Comparison of ENCODE assay signal across 18 cellular contexts in the genomic region with DNA sequence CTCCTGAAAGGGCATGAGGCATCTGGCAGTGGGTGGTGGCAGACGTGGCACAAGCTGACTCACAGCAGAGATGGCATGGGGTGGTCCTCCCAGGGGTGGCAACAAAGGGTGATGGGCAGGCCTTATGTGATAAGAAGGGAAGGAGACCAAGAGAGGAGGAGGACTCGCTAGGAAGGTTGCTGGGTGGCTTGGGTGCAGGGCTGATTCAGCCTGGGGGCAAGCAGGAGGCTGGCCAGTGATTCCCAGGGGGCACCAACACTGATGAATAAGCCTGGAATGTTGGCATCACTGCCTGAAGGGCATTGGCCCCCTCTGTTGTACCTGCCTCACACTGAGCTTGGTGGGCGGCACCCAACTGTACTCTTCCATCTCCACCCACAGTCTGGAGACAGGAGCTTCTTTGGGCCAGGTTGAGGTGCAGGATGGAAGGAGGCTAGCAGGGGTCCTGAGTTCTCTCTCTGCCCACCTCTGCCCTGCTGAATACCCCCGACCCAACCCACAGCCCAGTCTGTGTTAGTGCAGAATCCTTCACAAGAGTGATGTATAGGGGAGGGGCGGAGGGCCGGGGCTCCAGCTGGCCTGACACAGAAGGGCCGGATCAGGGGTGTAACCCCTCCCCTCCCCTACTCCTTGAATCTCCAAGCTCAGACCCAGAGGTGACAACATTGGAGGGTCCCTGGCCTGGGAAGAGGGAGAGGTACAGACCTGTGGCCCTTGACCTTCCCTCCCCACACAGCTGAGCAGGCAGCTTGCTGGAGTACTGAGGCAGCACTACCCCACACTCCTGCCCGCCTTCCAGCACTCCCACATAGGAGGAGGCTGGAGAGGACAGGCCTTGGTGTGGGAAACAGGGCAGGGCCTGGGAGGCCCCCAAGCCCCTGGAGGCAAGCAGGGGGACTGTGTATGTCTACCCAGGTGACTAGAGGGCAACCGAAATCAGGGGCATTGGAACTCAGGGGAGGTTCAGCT. TPM values are rescaled to one million over a fixed set of nuclear protein-coding genes. Genes with fewer than 3 reads are reported as not detected.
DNase-seq lines count a peak whose midpoint lies in the region; ATAC-seq and TF ChIP-seq lines count a peak whose summit lies in the region.
"Had no signal": no experiment of that assay in that cellular context is flagged by ENCODE, and none has a peak within 500 bp of the region (broad histone marks: within the 10 kb centered on the region; RNA-seq: fewer than 3 reads in every experiment).

No MANE protein-coding gene starts in this region.

- CTCF ChIA-PET in MCF 10A (lab: Yijun Ruan, JAX) = interaction anchor here (0.6 to 2.5 kb wide), 6 partner anchors 9 to 183 kb away, joined by 3 to 10 read pairs (median 6); no protein-coding TSS in a partner anchor
- CTCF ChIA-PET in mammary epithelial cell (lab: Charles Lee; ENCODE audit: low non-redundant PET) = no interaction called here

- DNase-seq in MCF 10A (ENCODE audit: unreplicated experiment) (peak; percentile 69), mammary epithelial cell (no peak), breast epithelium (ENCODE audit: low spot score in 2 of 2) (no peak), type B pancreatic cell (ENCODE audit: extremely low spot score, unreplicated experiment) (no peak), NK-92 (lab: John Stamatoyannopoulos, UW; ENCODE audit: unreplicated experiment) (no peak), HPDE6-E6E7 (ENCODE audit: extremely low spot score) (no peak)
- DNase-seq: effector CD4-positive, alpha-beta T cell; head of caudate nucleus; IMR-90; NCI-H1930; NCI-H510A; Right ventricle myocardium superior; stimulated activated naive CD4-positive, alpha-beta T cell; upper lobe of left lung had no signal

- 25% methylated on average over 6 of the region's 9 CpGs for WGBS in mammary epithelial cell (ENCODE audit: low coverage, missing lambda C conversion rate)

- TF ChIP-seq CTCF in MCF 10A (IDR thresholded peaks at IDR 0.05; ENCODE audit: unreplicated experiment) = no peak
- no peak for TF ChIP-seq CTCF in mammary epithelial cell (conservative IDR thresholded peaks at IDR 0.05 in 1 of 2, IDR thresholded peaks at IDR 0.05 in 1 of 2; ENCODE audit: extremely low read depth in 1 of 2, insufficient read depth in 1 of 2, low read depth in 1 of 2, low read length in 2 of 2)
- TF ChIP-seq CTCF in breast epithelium (IDR thresholded peaks at IDR 0.05) = no peak
- no peak for TF ChIP-seq CTCF in nephron (IDR thresholded peaks at IDR 0.05; ENCODE audit: unreplicated experiment in 3 of 3)
- no peak for TF ChIP-seq CTCF in type B pancreatic cell (conservative IDR thresholded peaks at IDR 0.05)

- in situ Hi-C loops in mammary epithelial cell (cut with MboI; ENCODE audit: low sequenced_read_pairs in 2 of 2) = no loop called here

- BruUV-seq in MCF 10A (replicated peaks; lab: Mats Ljungman, UMichigan) (no TSS peak), mammary epithelial cell (replicated peaks; lab: Mats Ljungman, UMichigan) (no TSS peak)

- H3K9ac ChIP-seq in mammary epithelial cell (ENCODE audit: insufficient read depth, low read length) = no peak overlapping the region

- peaks cover 30% of the 10 kb centered on the region for H3K27me3 Mint-ChIP-seq in MCF 10A (ENCODE audit: insufficient read depth, unreplicated experiment)
- H3K27me3 Mint-ChIP-seq in nephron (ENCODE audit: low read depth) = peaks cover 58% of the 10 kb centered on the region
- peaks cover 70% of the 10 kb centered on the region for H3K27me3 Mint-ChIP-seq in type B pancreatic cell

- H3K79me2 ChIP-seq in mammary epithelial cell (ENCODE audit: insufficient read depth, low read length) = no peaks in the 10 kb centered on the region

- no peaks in the 10 kb centered on the region for H3K36me3 Mint-ChIP-seq in MCF 10A (ENCODE audit: insufficient read depth, unreplicated experiment)
- H3K36me3 Mint-ChIP-seq in nephron (ENCODE audit: low read depth) = no peaks in the 10 kb centered on the region
- no peaks in the 10 kb centered on the region for H3K36me3 Mint-ChIP-seq in type B pancreatic cell

- H3K9me3 Mint-ChIP-seq in MCF 10A (ENCODE audit: unreplicated experiment) = no peaks in the 10 kb centered on the region
- no peaks in the 10 kb centered on the region for H3K9me3 Mint-ChIP-seq in nephron
- H3K9me3 Mint-ChIP-seq in type B pancreatic cell = no peaks in the 10 kb centered on the region

- POLR2A ChIA-PET in MCF 10A (lab: Yijun Ruan, JAX) = interaction anchor here (1.0 to 1.9 kb wide), 2 partner anchors 10 to 23 kb away, joined by 4 to 8 read pairs; a partner anchor contains a TSS

- no peak overlapping the region for H3K4me2 ChIP-seq in mammary epithelial cell (ENCODE audit: insufficient read depth, low read depth, low read length)

- no peaks in the 10 kb centered on the region for H4K20me1 ChIP-seq in mammary epithelial cell (ENCODE audit: insufficient read depth, low read length)

- no peak overlapping the region for H3K4me3 ChIP-seq in mammary epithelial cell (replicated peaks in 1 of 3; ENCODE audit: insufficient read depth in 1 of 3, low read depth in 2 of 3, low read length in 3 of 3)
- H3K4me3 ChIP-seq in breast epithelium = peak overlapping the region in 2 of 3 donors; percentile 75 to 87
- H3K4me3 ChIP-seq: upper lobe of left lung had no signal

- dilution Hi-C loops in mammary epithelial cell (cut with HindIII; ENCODE audit: low sequenced_read_pairs) = no loop called here

- H3K36me3 ChIP-seq in mammary epithelial cell (ENCODE audit: insufficient read depth, low read length) = no peaks in the 10 kb centered on the region
- no peaks in the 10 kb centered on the region for H3K36me3 ChIP-seq in breast epithelium
- H3K36me3 ChIP-seq: upper lobe of left lung had no signal

- no peak for ATAC-seq in HG03457 (IDR thresholded peaks at IDR 0.05; ENCODE audit: unreplicated experiment)

- H3K4me1 ChIP-seq in mammary epithelial cell (ENCODE audit: insufficient read depth, low read length) (peaks cover 13% of the 10 kb centered on the region), breast epithelium (peaks cover 6% of the 10 kb centered on the region in 2 donors)

- intact Hi-C loops in MCF 10A (cut with micrococcal nuclease) (no loop called here), mammary epithelial cell (cut with micrococcal nuclease) (no loop called here), breast epithelium (cut with DNase I; ENCODE audit: low total_unique reads) (no loop called here)

- H3K9me3 ChIP-seq in mammary epithelial cell (replicated peaks; ENCODE audit: insufficient read depth, low read length) (no peaks in the 10 kb centered on the region), breast epithelium (no peaks in the 10 kb centered on the region)
- H3K9me3 ChIP-seq: upper lobe of left lung had no signal

- H3K27ac ChIP-seq in mammary epithelial cell (ENCODE audit: insufficient read depth, low read depth, low read length) (no peak overlapping the region), breast epithelium (peak overlapping the region; percentile 83 to 87)
- H3K27ac ChIP-seq: upper lobe of left lung had no signal

- H3K4me3 Mint-ChIP-seq in MCF 10A (ENCODE audit: unreplicated experiment) (peak overlapping the region; percentile 17), nephron (peak overlapping the region; percentile 80 to 91 (median 83)), type B pancreatic cell (peak overlapping the region; percentile 74)

- H2AFZ ChIP-seq in mammary epithelial cell (ENCODE audit: low read depth, low read length) = no peak overlapping the region

- H3K4me1 Mint-ChIP-seq in MCF 10A (ENCODE audit: insufficient read depth, unreplicated experiment) (peaks cover 25% of the 10 kb centered on the region), nephron (peaks cover 20% of the 10 kb centered on the region), type B pancreatic cell (ENCODE audit: unreplicated experiment) (peaks cover 5% of the 10 kb centered on the region)

- H3K27ac Mint-ChIP-seq in MCF 10A (ENCODE audit: low read depth, unreplicated experiment) (peak overlapping the region; percentile 25), nephron (peak overlapping the region in 2 of 3 experiments; percentile 18 to 57), type B pancreatic cell (no peak overlapping the region)

- H3K27me3 ChIP-seq in mammary epithelial cell (ENCODE audit: insufficient read depth, low read length) = peaks cover 25% of the 10 kb centered on the region
- H3K27me3 ChIP-seq in breast epithelium = peaks cover 4 to 7% of the 10 kb centered on the region in 2 donors

- no peak for TF ChIP-seq POLR2A in breast epithelium (IDR thresholded peaks at IDR 0.05)

RNA-seq across cellular contexts. Expression of a gene that starts 2.6 kb away (rescaled TPM):
- 0.47 and 1.2 TPM in 2 replicates for total RNA-seq in MCF 10A (2022)
- not detected for total RNA-seq in mammary epithelial cell
- not detected for polyA plus RNA-seq in mammary epithelial cell
- not detected for polyA minus RNA-seq in mammary epithelial cell
- total RNA-seq in breast epithelium = 100 to 1,000 TPM in 1 of 3 donors, 10 to 100 TPM in 1, not detected in 1; 26.5 to 121 TPM
- total RNA-seq in type B pancreatic cell (ENCODE audit: low replicate concordance) = 1.5 TPM in 1 of 2 replicates, not detected in the other
- total RNA-seq: fibroblast of lung, IMR-90 had no signal
- polyA plus RNA-seq: neural cell had no signal

RNA-seq across cellular contexts. Expression of a gene that starts 23.1 kb away (rescaled TPM):
- total RNA-seq in MCF 10A (2022) (3,055 and 3,511 TPM in 2 replicates), mammary epithelial cell (1,000 to 10,000 TPM; 1,153 to 1,694 TPM), breast epithelium (1,000 to 10,000 TPM; 2,817 to 3,666 (median 3,432) TPM), type B pancreatic cell (ENCODE audit: low replicate concordance) (1,605 and 1,703 TPM in 2 replicates)
- polyA plus RNA-seq in mammary epithelial cell = 2,221 TPM
- 738 TPM for polyA minus RNA-seq in mammary epithelial cell

RNA-seq across cellular contexts. Expression of a gene that starts 25.7 kb away (rescaled TPM):
- total RNA-seq in MCF 10A (2022) (6.6 and 7.7 TPM in 2 replicates), mammary epithelial cell (10 to 100 TPM in 1 of 2 donors, 1 to 10 TPM in 1; 8.2 to 21.6 TPM), breast epithelium (10 to 100 TPM; 12.8 to 21.2 (median 13.9) TPM), type B pancreatic cell (ENCODE audit: low replicate concordance) (1.8 and 9.5 TPM in 2 replicates)
- 6.9 TPM for polyA plus RNA-seq in mammary epithelial cell
- 6.7 TPM for polyA minus RNA-seq in mammary epithelial cell

RNA-seq across cellular contexts. Expression of a gene that starts 57.2 kb away (rescaled TPM):
- total RNA-seq in MCF 10A (2022) = not detected in 2 replicates
- not detected for total RNA-seq in mammary epithelial cell
- not detected for polyA plus RNA-seq in mammary epithelial cell
- not detected for polyA minus RNA-seq in mammary epithelial cell
- total RNA-seq in breast epithelium = not detected
- total RNA-seq in type B pancreatic cell (ENCODE audit: low replicate concordance) = not detected in 2 replicates
- total RNA-seq: fibroblast of lung, IMR-90, Right ventricle myocardium superior had no signal
- polyA plus RNA-seq: fibroblast of lung, IMR-90, neural cell had no signal

Comparison
In these comparisons a context has a peak if more than half of its experiments do, and no peak if none do; other contexts are left out.
1. H3K4me3 ChIP-seq: peak in breast epithelium (2 of 3); none in mammary epithelial cell (0 of 3).
2. H3K4me3 Mint-ChIP-seq: peak in every context shown above with its lines; median percentile 83 in nephron; 74 in type B pancreatic cell; 17 in MCF 10A.